1 cellular context compared by ENCODE assay signal in the genomic region with DNA sequence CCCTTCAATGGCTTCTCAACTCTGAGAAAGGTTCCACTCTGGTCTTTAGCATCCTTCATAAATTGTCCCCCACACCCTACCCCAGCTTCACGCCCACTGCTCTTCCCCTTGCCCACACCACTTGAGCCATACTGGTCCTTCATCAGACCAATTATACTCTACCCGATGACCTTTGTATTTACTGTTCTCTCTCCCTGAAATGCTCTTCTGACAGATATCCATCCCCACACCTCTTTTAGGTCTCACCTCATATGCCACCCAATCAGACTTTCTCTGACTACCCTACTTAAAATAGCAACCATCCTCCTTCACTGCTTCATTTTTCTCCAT.
TF ChIP-seq lines count a peak whose summit lies in the region.

No MANE protein-coding gene starts in this region.

TF ChIP-seq in H1, 55 proteins besides CTCF, POLR2A, EP300 and RAD21:
- TF ChIP-seq KDM4A (IDR thresholded peaks at IDR 0.05; ENCODE audit: low read depth, low read length, severe bottlenecking) (no peak), TAF1 (IDR thresholded peaks at IDR 0.05; ENCODE audit: low read depth, low read length) (no peak), CBX8 (IDR thresholded peaks at IDR 0.05; ENCODE audit: borderline replicate concordance, low read depth, low read length) (no peak), CBX5 (IDR thresholded peaks at IDR 0.05; ENCODE audit: low read depth, low read length) (no peak), SP2 (IDR thresholded peaks at IDR 0.05; ENCODE audit: low read length) (no peak), HDAC2 (IDR thresholded peaks at IDR 0.05; ENCODE audit: borderline replicate concordance in 1 of 2, low read depth in 2 of 2, low read length in 2 of 2) (no peak), EGR1 (IDR thresholded peaks at IDR 0.05; ENCODE audit: borderline replicate concordance, low read depth, low read length) (no peak), KDM1A (IDR thresholded peaks at IDR 0.05; ENCODE audit: borderline replicate concordance, low read length) (no peak), BACH1 (IDR thresholded peaks at IDR 0.05; ENCODE audit: low read length) (no peak), KDM5A (IDR thresholded peaks at IDR 0.05; ENCODE audit: low read length) (no peak), SRF (IDR thresholded peaks at IDR 0.05; ENCODE audit: low read depth, low read length) (no peak), RFX5 (IDR thresholded peaks at IDR 0.05; ENCODE audit: borderline replicate concordance, low read depth, low read length) (no peak)
- TF ChIP-seq, protein P1, sequence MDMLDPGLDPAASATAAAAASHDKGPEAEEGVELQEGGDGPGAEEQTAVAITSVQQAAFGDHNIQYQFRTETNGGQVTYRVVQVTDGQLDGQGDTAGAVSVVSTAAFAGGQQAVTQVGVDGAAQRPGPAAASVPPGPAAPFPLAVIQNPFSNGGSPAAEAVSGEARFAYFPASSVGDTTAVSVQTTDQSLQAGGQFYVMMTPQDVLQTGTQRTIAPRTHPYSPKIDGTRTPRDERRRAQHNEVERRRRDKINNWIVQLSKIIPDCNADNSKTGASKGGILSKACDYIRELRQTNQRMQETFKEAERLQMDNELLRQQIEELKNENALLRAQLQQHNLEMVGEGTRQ (IDR thresholded peaks at IDR 0.05; ENCODE audit: low read length), result no peak
